In the genomic region with DNA sequence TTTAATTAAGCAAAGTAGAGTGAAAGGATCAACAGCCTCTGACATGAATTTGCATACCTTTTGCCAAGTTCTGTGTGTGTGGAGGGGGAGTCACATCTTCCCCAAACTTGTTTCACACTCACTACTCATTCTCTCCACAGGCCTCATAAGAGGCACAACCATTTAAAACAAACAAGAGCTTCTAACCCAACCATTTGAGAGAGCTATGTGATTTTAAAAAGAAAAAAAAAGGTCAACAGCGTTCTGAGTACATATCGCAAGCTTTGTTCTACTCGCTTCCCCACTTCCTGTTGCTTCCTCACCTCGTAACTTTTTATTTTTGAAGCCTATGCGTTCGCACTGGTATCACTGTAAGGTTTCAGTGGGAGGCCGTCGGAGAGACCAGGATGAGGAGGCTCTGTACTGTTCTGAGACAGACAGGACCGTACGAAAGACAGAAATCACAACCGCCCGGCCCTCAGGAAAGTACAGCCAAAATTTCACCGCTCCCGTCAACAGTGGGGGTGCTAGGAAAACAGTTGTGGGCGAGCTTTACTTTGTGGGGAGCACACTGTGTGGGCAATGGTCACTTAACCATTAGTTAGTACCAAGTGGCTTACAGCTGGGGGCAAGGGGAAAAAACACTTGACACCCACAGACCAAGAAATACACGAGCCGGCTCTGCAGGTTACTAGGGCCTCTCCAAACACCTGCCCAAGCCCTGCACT, we compare ENCODE assay signal across 9 cellular contexts.
A peak's percentile ranks its signal among the peaks of the same experiment; 100 is the strongest.
DNase-seq lines count a peak whose midpoint lies in the region; ATAC-seq and TF ChIP-seq lines count a peak whose summit lies in the region.
"Had no signal": no experiment of that assay in that cellular context is flagged by ENCODE, and none has a peak within 500 bp of the region (broad histone marks: within the 10 kb centered on the region; RNA-seq: fewer than 3 reads in every experiment).

No MANE protein-coding gene starts in this region.

- no peak overlapping the region for H3K56ac ChIP-seq in mesendoderm (ENCODE audit: low read length)

- H3K9me3 Mint-ChIP-seq in immature natural killer cell, result no peaks in the 10 kb centered on the region

- H3K79me2 ChIP-seq in mesendoderm (ENCODE audit: control insufficient read depth, insufficient read depth, low read length), result no peaks in the 10 kb centered on the region

- POLR2A ChIA-PET in A673 (lab: Charles Lee; ENCODE audit: low non-redundant PET), result no interaction called here

- no peak overlapping the region for H3K4ac ChIP-seq in mesendoderm (ENCODE audit: low read depth, low read length)

- no TSS peak for BruUV-seq in A673 (replicated peaks; lab: Mats Ljungman, UMichigan)

- no peak overlapping the region for H2BK120ac ChIP-seq in mesendoderm (ENCODE audit: low read depth, low read length)

- intact Hi-C loops in A673 (cut with micrococcal nuclease; ENCODE audit: unreplicated experiment), result no loop called here

- CTCF ChIA-PET in A673 (lab: Charles Lee), result no interaction called here

- peaks cover 88 to 97% of the 10 kb centered on the region in 2 donors for H3K4me1 Mint-ChIP-seq in immature natural killer cell

- no peak overlapping the region for H3K18ac ChIP-seq in mesendoderm (ENCODE audit: low read length)

- TF ChIP-seq CTCF in A673 (conservative IDR thresholded peaks at IDR 0.05; ENCODE audit: low read depth, low read length) (no peak), foreskin keratinocyte (conservative IDR thresholded peaks at IDR 0.05) (no peak)

- H3K36me3 ChIP-seq in mesendoderm (ENCODE audit: control insufficient read depth, insufficient read depth, low read length) (no peaks in the 10 kb centered on the region), A673 (ENCODE audit: insufficient read depth, low read length, poor library complexity, severe bottlenecking) (no peaks in the 10 kb centered on the region)

- no peak overlapping the region for H4K8ac ChIP-seq in mesendoderm (ENCODE audit: low read depth, low read length)

- no CpG with 5 or more reads among the region's 17 CpGs for WGBS in mesendoderm (ENCODE audit: extremely low coverage, insufficient coverage, low lambda C conversion rate)

- H3K9me3 ChIP-seq in A673 (ENCODE audit: low read depth, low read length, poor library complexity, severe bottlenecking), result no peaks in the 10 kb centered on the region

- H2BK15ac ChIP-seq in mesendoderm (replicated peaks; ENCODE audit: low read depth), result no peak overlapping the region

- peak; percentile 58 for ATAC-seq in HG02938 (IDR thresholded peaks at IDR 0.05; ENCODE audit: unreplicated experiment)
- no peak for ATAC-seq in foreskin keratinocyte

- no peaks in the 10 kb centered on the region for H3K36me3 Mint-ChIP-seq in immature natural killer cell

- H3K4me1 ChIP-seq in mesendoderm (ENCODE audit: control insufficient read depth, low read depth, low read length) (peaks cover 9% of the 10 kb centered on the region), A673 (ENCODE audit: insufficient read depth, low read length, poor library complexity, severe bottlenecking) (no peaks in the 10 kb centered on the region), foreskin keratinocyte (no peaks in the 10 kb centered on the region)

- peaks cover 0 to 8% (median 0%) of the 10 kb centered on the region in 3 donors for H3K27me3 Mint-ChIP-seq in immature natural killer cell (ENCODE audit: low read depth in 3 of 3)

- H3K23ac ChIP-seq in mesendoderm (ENCODE audit: low read length), result no peak overlapping the region

- no peaks in the 10 kb centered on the region for H3K27me3 ChIP-seq in mesendoderm (ENCODE audit: insufficient read depth, low read length, poor library complexity)
- no peaks in the 10 kb centered on the region for H3K27me3 ChIP-seq in A673 (replicated peaks; ENCODE audit: insufficient read depth, low read depth, low read length, poor library complexity)
- no peaks in the 10 kb centered on the region for H3K27me3 ChIP-seq in foreskin keratinocyte

- H3K27ac ChIP-seq in temporal lobe (ENCODE audit: low read depth, low read length) (peak overlapping the region; percentile 21), mesendoderm (ENCODE audit: low read depth, low read length) (no peak overlapping the region), A673 (ENCODE audit: low read depth, low read length, poor library complexity, severe bottlenecking) (no peak overlapping the region), foreskin keratinocyte (no peak overlapping the region)

- H2BK5ac ChIP-seq in mesendoderm (ENCODE audit: low read length), result no peak overlapping the region

- no peak overlapping the region for H4K5ac ChIP-seq in mesendoderm (ENCODE audit: low read length)

- H3K79me1 ChIP-seq in mesendoderm (ENCODE audit: low read length), result peaks cover 2% of the 10 kb centered on the region

- peak overlapping the region; percentile 85 to 99 (median 98) for H3K27ac Mint-ChIP-seq in immature natural killer cell

- H3K9ac ChIP-seq in mesendoderm (ENCODE audit: low read length), result no peak overlapping the region

- H3K4me3 ChIP-seq in mesendoderm (ENCODE audit: low read length) (no peak overlapping the region), A673 (ENCODE audit: low read depth, low read length, poor library complexity, severe bottlenecking) (no peak overlapping the region)

- H2AK5ac ChIP-seq in mesendoderm (ENCODE audit: low read length), result no peak overlapping the region

- no peak overlapping the region for H3K4me2 ChIP-seq in mesendoderm (ENCODE audit: low read length)

- peak overlapping the region; percentile 79 to 86 (median 80) for H3K4me3 Mint-ChIP-seq in immature natural killer cell

- peak; percentile 34 to 42 for DNase-seq in activated CD4-positive, alpha-beta T cell treated with anti-CD3 and anti-CD28 coated beads, Interleukin-2, amount 50 U/mL, for 4 hours
- DNase-seq in immature natural killer cell (peak; percentile 76 to 86 (median 82)), mesendoderm (no peak), NCI-H748 treated with DMSO at 0.1 percent for 48 hours (lab: John Stamatoyannopoulos, UW) (no peak), A673 (ENCODE audit: low spot score) (no peak), foreskin keratinocyte (no peak)
- DNase-seq: NCI-H187 treated with DMSO at 0.1 percent for 48 hours had no signal

Comparison
In these comparisons a context has a peak if more than half of its experiments do, and no peak if none do; other contexts are left out.
1. DNase-seq: peak in activated CD4-positive, alpha-beta T cell treated with anti-CD3 and anti-CD28 coated beads, Interleukin-2, amount 50 U/mL, for 4 hours (2 of 2) and immature natural killer cell (3 of 3); none in mesendoderm (single experiment), NCI-H748 treated with DMSO at 0.1 percent for 48 hours (single experiment), A673 (single experiment) and foreskin keratinocyte (0 of 2).